Comparison of ENCODE assay signal across 8 cellular contexts in the genomic region with DNA sequence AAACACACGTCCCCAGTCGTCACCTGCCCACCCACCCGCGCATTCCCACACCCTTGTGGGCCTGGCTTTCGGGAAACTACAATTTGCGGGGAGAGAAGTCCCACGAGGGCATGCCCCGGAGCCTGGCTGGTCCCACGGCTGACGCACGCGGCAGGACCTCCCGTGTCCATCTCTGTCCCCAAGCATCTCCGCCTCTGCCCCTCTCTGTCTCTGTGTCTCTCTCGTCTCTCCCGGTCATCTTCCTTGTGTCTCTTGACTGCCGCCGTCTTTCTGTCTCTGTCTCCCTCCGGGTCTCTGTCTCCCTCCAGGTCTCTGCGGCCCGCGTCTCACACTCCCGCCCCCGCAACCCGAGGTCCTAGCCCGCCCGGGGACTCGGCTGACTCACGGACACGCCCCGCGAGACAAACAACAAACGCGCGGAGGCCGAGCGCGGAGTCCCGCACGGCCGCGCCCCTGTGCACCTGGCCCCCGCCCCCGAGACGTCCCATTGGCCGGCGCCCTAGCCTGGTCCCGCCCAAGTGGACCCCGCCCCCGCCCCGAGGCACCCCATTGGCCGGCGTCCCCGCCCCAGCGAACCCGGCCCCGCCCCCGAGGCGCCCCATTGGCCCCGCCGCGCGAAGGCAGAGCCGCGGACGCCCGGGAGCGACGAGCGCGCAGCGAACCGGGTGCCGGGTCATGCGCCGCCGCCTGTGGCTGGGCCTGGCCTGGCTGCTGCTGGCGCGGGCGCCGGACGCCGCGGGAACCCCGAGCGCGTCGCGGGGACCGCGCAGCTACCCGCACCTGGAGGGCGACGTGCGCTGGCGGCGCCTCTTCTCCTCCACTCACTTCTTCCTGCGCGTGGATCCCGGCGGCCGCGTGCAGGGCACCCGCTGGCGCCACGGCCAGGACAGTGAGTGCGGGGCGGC. TPM values are rescaled to one million over a fixed set of nuclear protein-coding genes. Genes with fewer than 3 reads are reported as not detected.
DNase-seq lines count a peak whose midpoint lies in the region; ATAC-seq and TF ChIP-seq lines count a peak whose summit lies in the region.

Gene FGF22 (plus strand): TSS at position 629 of the 905 bp plus-strand sequence. CDS start 47 bp downstream, at position 676.

- H3K27ac ChIP-seq in HEK293 (ENCODE audit: extremely low read depth, low read depth, low read length) = no peak within 1 kb of the TSS
- no peak within 1 kb of the TSS for H3K27ac ChIP-seq in WERI-Rb-1
- no peak within 1 kb of the TSS for H3K27ac ChIP-seq in iPS-20b (ENCODE audit: low read length)

- H3K4me3 ChIP-seq in HEK293 (ENCODE audit: low read depth, low read length) (peak within 1 kb of the TSS; percentile 44), WERI-Rb-1 (ENCODE audit: low read depth, low read length) (peak within 1 kb of the TSS; percentile 37), iPS-20b (ENCODE audit: low read length) (peak within 1 kb of the TSS; percentile 58), skeletal muscle satellite cell (ENCODE audit: low read length) (peak within 1 kb of the TSS; percentile 70)

- no peaks in the 10 kb centered on the region for H3K36me3 ChIP-seq in HEK293 (ENCODE audit: control insufficient read depth in 2 of 2, insufficient read depth in 1 of 2, low read length in 2 of 2)
- H3K36me3 ChIP-seq in WERI-Rb-1 = peaks cover under 1% of the 10 kb centered on the region
- no peaks in the 10 kb centered on the region for H3K36me3 ChIP-seq in iPS-20b (ENCODE audit: insufficient read depth, low read depth, low read length)
- H3K36me3 ChIP-seq in skeletal muscle satellite cell (ENCODE audit: insufficient read depth, low read length) = peaks cover 4% of the 10 kb centered on the region

- DNase-seq in DMS 273 treated with DMSO at 0.1 percent for 48 hours (lab: John Stamatoyannopoulos, UW) = peak; percentile 44
- DNase-seq in NCI-H1930 (lab: John Stamatoyannopoulos, UW) = peak; percentile 75 to 84
- peak; percentile 92 for DNase-seq in WERI-Rb-1
- peak; percentile 89 to 93 for DNase-seq in T47D (ENCODE audit: low read depth in 1 of 2, low spot score in 1 of 2)

- H3K9me3 ChIP-seq in HEK293 (ENCODE audit: control insufficient read depth, insufficient read depth, low read depth, low read length) = no peaks in the 10 kb centered on the region
- H3K9me3 ChIP-seq in WERI-Rb-1 (ENCODE audit: severe bottlenecking) = no peaks in the 10 kb centered on the region
- H3K9me3 ChIP-seq in iPS-20b (ENCODE audit: insufficient read depth, low read depth, low read length) = no peaks in the 10 kb centered on the region
- no peaks in the 10 kb centered on the region for H3K9me3 ChIP-seq in skeletal muscle satellite cell (replicated peaks; ENCODE audit: low read length)

- H3K9ac ChIP-seq in iPS-20b (ENCODE audit: low read depth, low read length) (no peak within 1 kb of the TSS), skeletal muscle satellite cell (ENCODE audit: low read depth, low read length) (peak within 1 kb of the TSS; percentile 17)

- H3K27me3 ChIP-seq in WERI-Rb-1 (ENCODE audit: insufficient read depth, low read depth, severe bottlenecking) (peaks cover 8% of the 10 kb centered on the region), iPS-20b (ENCODE audit: insufficient read depth, low read length) (peaks cover 26% of the 10 kb centered on the region), skeletal muscle satellite cell (ENCODE audit: control insufficient read depth, insufficient read depth, low read length) (no peaks in the 10 kb centered on the region)

- no peak for TF ChIP-seq CTCF in HEK293 (tag by site-specific recombination; IDR thresholded peaks at IDR 0.05)
- no peak for TF ChIP-seq CTCF in WERI-Rb-1 (IDR thresholded peaks at IDR 0.05; ENCODE audit: low read depth, low read length)

- H3K4me2 ChIP-seq in skeletal muscle satellite cell (ENCODE audit: low read length) = peak within 1 kb of the TSS; percentile 89

- CTCF ChIA-PET in HEK293 (lab: Yijun Ruan, JAX) = no interaction called here

- in situ Hi-C loops in T47D (cut with HindIII; ENCODE audit: low pct_unique_long_range_greater_than_20kb, low sequenced_read_pairs) = no loop called here

- ATAC-seq in HG03571 (IDR thresholded peaks at IDR 0.05; ENCODE audit: unreplicated experiment) = no peak

- POLR2A ChIA-PET in HEK293 (lab: Yijun Ruan, JAX) = no interaction called here

- H3K4me1 ChIP-seq in HEK293 (ENCODE audit: control insufficient read depth, insufficient read depth, low read length) (no peaks in the 10 kb centered on the region), iPS-20b (ENCODE audit: insufficient read depth, low read length) (no peaks in the 10 kb centered on the region), skeletal muscle satellite cell (ENCODE audit: control insufficient read depth, insufficient read depth, low read length) (peaks cover 6% of the 10 kb centered on the region)

TF ChIP-seq in HEK293, 187 proteins besides CTCF, POLR2A, EP300 and RAD21 (continues in another document):
- TF ChIP-seq PATZ1 (tag by site-specific recombination; IDR thresholded peaks at IDR 0.05) (peak; percentile 47), KLF9 (tag by site-specific recombination; IDR thresholded peaks at IDR 0.05; ENCODE audit: low read depth) (peak; percentile 75), ZIC2 (tag by site-specific recombination; IDR thresholded peaks at IDR 0.05) (no peak), ZNF645 (tag by site-specific recombination; IDR thresholded peaks at IDR 0.05) (peak; percentile 62; the same call in 1 of the 2 replicates), ZNF548 (tag by site-specific recombination; IDR thresholded peaks at IDR 0.05) (no peak), ZNF140 (tag by site-specific recombination; IDR thresholded peaks at IDR 0.05) (no peak), ZFP41 (tag by site-specific recombination; IDR thresholded peaks at IDR 0.05; ENCODE audit: borderline replicate concordance) (no peak), SP3 (tag by site-specific recombination; IDR thresholded peaks at IDR 0.05) (no peak; the same call in 1 of the 2 replicates), KLF10 (tag by site-specific recombination; IDR thresholded peaks at IDR 0.05) (peak; percentile 77), EGR2 (tag by site-specific recombination; IDR thresholded peaks at IDR 0.05; ENCODE audit: low read depth) (peak; percentile 83), ZNF623 (tag by site-specific recombination; IDR thresholded peaks at IDR 0.05) (no peak), ZNF133 (tag by site-specific recombination; IDR thresholded peaks at IDR 0.05) (no peak), AEBP2 (tag by site-specific recombination; IDR thresholded peaks at IDR 0.05; ENCODE audit: borderline replicate concordance) (no peak), GLIS1 (tag by site-specific recombination; IDR thresholded peaks at IDR 0.05) (0 out of 2 replicates have a peak, but pooled peaks have one; percentile 16), KLF8 (tag by site-specific recombination; IDR thresholded peaks at IDR 0.05) (peak; percentile 57; the same call in 1 of the 2 replicates), ZNF837 (tag by site-specific recombination; IDR thresholded peaks at IDR 0.05) (no peak), ZNF169 (tag by site-specific recombination; IDR thresholded peaks at IDR 0.05) (no peak), ZNF335 (tag by site-specific recombination; conservative IDR thresholded peaks at IDR 0.05) (peak; percentile 36; the same call in 1 of the 2 replicates)
- TF ChIP-seq, protein P1, sequence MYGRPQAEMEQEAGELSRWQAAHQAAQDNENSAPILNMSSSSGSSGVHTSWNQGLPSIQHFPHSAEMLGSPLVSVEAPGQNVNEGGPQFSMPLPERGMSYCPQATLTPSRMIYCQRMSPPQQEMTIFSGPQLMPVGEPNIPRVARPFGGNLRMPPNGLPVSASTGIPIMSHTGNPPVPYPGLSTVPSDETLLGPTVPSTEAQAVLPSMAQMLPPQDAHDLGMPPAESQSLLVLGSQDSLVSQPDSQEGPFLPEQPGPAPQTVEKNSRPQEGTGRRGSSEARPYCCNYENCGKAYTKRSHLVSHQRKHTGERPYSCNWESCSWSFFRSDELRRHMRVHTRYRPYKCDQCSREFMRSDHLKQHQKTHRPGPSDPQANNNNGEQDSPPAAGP (tag by site-specific recombination; IDR thresholded peaks at IDR 0.05) = peak; percentile 40; the same call in 1 of the 2 replicates

RNA-seq across cellular contexts. Expression of gene FGF22, which starts in this region (rescaled TPM):
- total RNA-seq in skeletal muscle satellite cell (2012; rRNA removed) = 0.44 TPM in 1 of 2 replicates, not detected in the other
